Comparison of ENCODE assay signal across 1 cellular context in the genomic region with DNA sequence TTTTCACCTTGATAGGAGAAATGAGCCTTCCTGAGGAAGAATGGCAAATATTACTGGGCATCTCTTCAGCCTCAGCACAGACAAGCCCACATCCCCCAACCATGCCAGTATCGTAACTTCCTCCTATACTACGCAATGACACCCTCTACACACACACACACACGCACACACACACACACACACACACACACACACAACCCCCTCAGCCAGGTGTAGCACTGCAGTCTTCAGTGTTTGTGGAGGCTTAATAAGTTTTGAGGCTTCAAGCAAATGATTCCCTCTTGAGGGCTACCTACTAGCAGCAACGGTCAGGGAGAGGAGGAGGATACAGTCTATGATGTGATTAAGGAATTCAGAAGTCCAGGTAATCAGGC.
TF ChIP-seq lines count a peak whose summit lies in the region.

No MANE protein-coding gene starts in this region.

TF ChIP-seq in SK-N-SH, 30 proteins besides CTCF, POLR2A, EP300 and RAD21 (continued from another document):
- TF ChIP-seq CHD2 (IDR thresholded peaks at IDR 0.05; ENCODE audit: low read length, partially characterized antibody), result no peak
TF ChIP-seq in SK-N-SH: peak in this region for 0.
